In genomic region chr11:71563401-71563800, GRCh38 we compare ENCODE assay signal across 7 cellular contexts. TPM values are rescaled to one million over a fixed set of nuclear protein-coding genes. Genes with fewer than 3 reads are reported as not detected.
DNase-seq lines count a peak whose midpoint lies in the region; ATAC-seq and TF ChIP-seq lines count a peak whose summit lies in the region.

No MANE protein-coding gene starts in this region.

- H3K36me3 ChIP-seq in gastrocnemius medialis: no peaks in the 10 kb centered on the region

- whole genome bisulfite sequencing in lower leg skin, 2 donors: 30 to 31% methylated on average over 8 of the region's 8 CpGs

- H3K27ac ChIP-seq in VCaP (no peak overlapping the region), gastrocnemius medialis (no peak overlapping the region)

- TF ChIP-seq CTCF in VCaP (conservative IDR thresholded peaks at IDR 0.05): peak; percentile 77
- TF ChIP-seq CTCF in lower leg skin (IDR thresholded peaks at IDR 0.05): no peak
- TF ChIP-seq CTCF in gastrocnemius medialis (IDR thresholded peaks at IDR 0.05 in 4 of 5, conservative IDR thresholded peaks at IDR 0.05 in 1 of 5): peak in 1 of 5 experiments; percentile 8

- no peak overlapping the region for H3K4me3 ChIP-seq in lower leg skin (ENCODE audit: low read depth, poor library complexity, severe bottlenecking)
- no peak overlapping the region for H3K4me3 ChIP-seq in gastrocnemius medialis

- in situ Hi-C loops in gastrocnemius medialis (cut with MboI; ENCODE audit: low sequenced_read_pairs in 4 of 4): no loop called here

- intact Hi-C loops in lower leg skin (cut with DNase I; ENCODE audit: low total_unique reads) (no loop called here), gastrocnemius medialis (cut with DNase I; ENCODE audit: low total_unique reads) (no loop called here)

- H3K9me3 ChIP-seq in gastrocnemius medialis: no peaks in the 10 kb centered on the region

- no peak for TF ChIP-seq POLR2A in lower leg skin (IDR thresholded peaks at IDR 0.05)
- TF ChIP-seq POLR2A in gastrocnemius medialis (IDR thresholded peaks at IDR 0.05): no peak

- peak; percentile 53 for DNase-seq in GDM1 (lab: John Stamatoyannopoulos, UW)
- DNase-seq in HT-29 (ENCODE audit: low spot score): peak; percentile 67
- peak; percentile 83 for DNase-seq in iris pigment epithelial cell (ENCODE audit: low read depth)
- DNase-seq in lower leg skin (ENCODE audit: low spot score in 2 of 2): no peak
- no peak for DNase-seq in gastrocnemius medialis

- no peaks in the 10 kb centered on the region for H3K4me1 ChIP-seq in gastrocnemius medialis

- peaks cover 0 to 6% (median 5%) of the 10 kb centered on the region in 3 donors for H3K27me3 ChIP-seq in gastrocnemius medialis

- ATAC-seq in HG03039 (IDR thresholded peaks at IDR 0.05; ENCODE audit: unreplicated experiment) (no peak), gastrocnemius medialis (no peak)

RNA-seq across cellular contexts. Expression of gene KRTAP5-10, which starts 2.0 kb away (rescaled TPM):
- total RNA-seq in HT-29 (2014; rRNA removed; shearing (Covaris generic)): not detected in 2 replicates
- total RNA-seq in lower leg skin: 1 to 10 TPM in 1 of 4 donors, not detected in 3; 9.0 TPM
- total RNA-seq in gastrocnemius medialis: not detected

RNA-seq across cellular contexts. Expression of gene KRTAP5-9, which starts 15.2 kb away (rescaled TPM):
- total RNA-seq in HT-29 (2014; rRNA removed; shearing (Covaris generic)): not detected in 2 replicates
- total RNA-seq in lower leg skin (1 to 10 TPM in 1 of 4 donors, not detected in 3; 1.9 TPM), gastrocnemius medialis (not detected)

RNA-seq across cellular contexts. Expression of gene KRTAP5-11, which starts 19.3 kb away (rescaled TPM):
- not detected in 2 replicates for total RNA-seq in HT-29 (2014; rRNA removed; shearing (Covaris generic))
- 1 to 10 TPM in 1 of 4 donors, not detected in 3; 9.5 TPM for total RNA-seq in lower leg skin
- total RNA-seq in gastrocnemius medialis: not detected

RNA-seq across cellular contexts. Expression of gene KRTAP5-8, which starts 25.6 kb away (rescaled TPM):
- not detected in 2 replicates for total RNA-seq in HT-29 (2014; rRNA removed; shearing (Covaris generic))
- 10 to 100 TPM in 1 of 4 donors, 1 to 10 TPM in 1, not detected in 2; 1.1 to 12.4 TPM for total RNA-seq in lower leg skin
- under 1 TPM in 1 of 4 donors, not detected in 3; 0.82 TPM for total RNA-seq in gastrocnemius medialis

RNA-seq across cellular contexts. Expression of gene KRTAP5-7, which starts 36.3 kb away (rescaled TPM):
- total RNA-seq in HT-29 (2014; rRNA removed; shearing (Covaris generic)): not detected in 2 replicates
- total RNA-seq in lower leg skin (1 to 10 TPM in 1 of 4 donors, not detected in 3; 5.4 TPM), gastrocnemius medialis (not detected)

Comparison
In these comparisons a context has a peak if more than half of its experiments do, and no peak if none do; other contexts are left out.
1. DNase-seq: peak in GDM1 (single experiment), HT-29 (single experiment) and iris pigment epithelial cell (single experiment); none in lower leg skin (0 of 2) and gastrocnemius medialis (0 of 2).